19 cellular contexts compared by ENCODE assay signal in the genomic region with DNA sequence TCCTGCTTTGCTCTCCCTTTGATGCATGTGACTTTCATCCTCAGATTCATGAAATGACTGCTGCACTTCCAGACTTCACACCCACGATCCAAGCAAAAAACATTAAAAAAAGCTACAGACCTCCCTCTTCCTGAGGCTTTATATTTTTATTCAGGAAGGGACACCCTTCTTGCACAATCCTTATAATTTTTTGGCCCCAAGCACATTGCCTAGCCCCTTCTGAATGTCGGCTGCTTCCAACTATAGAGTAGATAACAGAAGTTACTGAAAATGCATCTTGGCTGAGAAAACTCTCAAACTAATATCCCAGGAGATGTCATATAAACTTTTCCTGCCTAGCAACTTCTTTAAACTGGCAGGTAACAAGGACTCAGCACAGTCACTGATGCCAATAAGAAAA.
"Had no signal": no experiment of that assay in that cellular context is flagged by ENCODE, and none has a peak within 500 bp of the region (broad histone marks: within the 10 kb centered on the region; RNA-seq: fewer than 3 reads in every experiment).

No MANE protein-coding gene starts in this region.

- H3K9me3 ChIP-seq: esophagus muscularis mucosa, gastroesophageal sphincter, heart left ventricle, left lung, lower lobe of right lung had no signal

- ATAC-seq: foreskin keratinocyte; gastroesophageal sphincter; heart left ventricle; left lung; lower lobe of right lung; naive thymus-derived CD4-positive, alpha-beta T cell had no signal

- H3K79me2 ChIP-seq: hepatocyte had no signal

- H3K4me2 ChIP-seq: hepatocyte had no signal

- H3K27ac ChIP-seq: dorsolateral prefrontal cortex, esophagus muscularis mucosa, foreskin keratinocyte, gastroesophageal sphincter, heart left ventricle, hepatocyte, left lung, lower lobe of right lung had no signal

- H2AFZ ChIP-seq: hepatocyte had no signal

- H3K4me1 ChIP-seq: foreskin keratinocyte, heart left ventricle, left lung, lower lobe of right lung had no signal

- H3K27me3 ChIP-seq: dorsolateral prefrontal cortex, esophagus muscularis mucosa, foreskin keratinocyte, gastroesophageal sphincter, heart left ventricle, hepatocyte, left lung had no signal

- DNase-seq: dermis blood vessel endothelial cell; dorsolateral prefrontal cortex; effector CD4-positive, alpha-beta T cell; effector memory CD4-positive, alpha-beta T cell; foreskin keratinocyte; heart left ventricle; hypothalamus; immature natural killer cell; islet precursor cell; kidney; kidney glomerular epithelial cell; left lung; lower lobe of right lung; mesenchymal stem cell; naive thymus-derived CD4-positive, alpha-beta T cell had no signal

- H3K36me3 ChIP-seq: esophagus muscularis mucosa, gastroesophageal sphincter, heart left ventricle, left lung, lower lobe of right lung had no signal

- H3K4me3 ChIP-seq: coronary artery, dorsolateral prefrontal cortex, esophagus muscularis mucosa, gastroesophageal sphincter, heart left ventricle, hepatocyte, left lung, lower lobe of right lung had no signal
